ENCODE assay signal across 22 cellular contexts in the genomic region with DNA sequence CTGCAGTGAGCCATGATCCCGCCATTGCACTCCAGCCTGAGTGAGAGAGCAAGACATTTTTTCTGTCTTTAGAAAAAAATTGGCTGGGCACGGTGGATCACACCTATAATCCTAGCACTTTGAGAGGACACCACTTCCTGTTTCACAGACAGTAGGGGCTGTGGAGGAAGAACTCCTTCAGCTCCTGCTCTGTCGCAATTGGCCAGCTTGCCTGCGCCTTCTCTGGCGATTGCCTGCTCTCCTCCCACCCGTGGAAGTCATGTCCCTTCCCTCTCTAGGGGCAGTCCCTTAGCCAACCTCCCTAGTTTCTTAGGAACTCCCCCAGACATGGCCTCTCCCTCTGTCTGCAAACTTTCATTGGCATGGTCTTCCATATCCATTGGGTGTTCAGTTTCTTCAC. TPM values are rescaled to one million over a fixed set of nuclear protein-coding genes. Genes with fewer than 3 reads are reported as not detected.
A peak's percentile ranks its signal among the peaks of the same experiment; 100 is the strongest.
DNase-seq lines count a peak whose midpoint lies in the region; ATAC-seq, FAIRE-seq and TF ChIP-seq lines count a peak whose summit lies in the region.
"Had no signal": no experiment of that assay in that cellular context is flagged by ENCODE, and none has a peak within 500 bp of the region (broad histone marks: within the 10 kb centered on the region; RNA-seq: fewer than 3 reads in every experiment).

No MANE protein-coding gene starts in this region.

- DNase-seq in activated naive CD8-positive, alpha-beta T cell treated with anti-CD3 and anti-CD28 coated beads for 36 hours, result no peak
- peak; percentile 93 for DNase-seq in MV-4-11 (lab: John Stamatoyannopoulos, UW)
- DNase-seq in GM12878 (ENCODE audit: low read depth, low spot score), result no peak
- no peak for DNase-seq in stimulated activated effector memory CD8-positive, alpha-beta T cell treated with anti-CD3 and anti-CD28 coated beads, Interleukin-12 subunit alpha, Interleukin-12 subunit beta, amount 100 ng/mL, for 72 hours (ENCODE audit: low spot score in 2 of 2)
- no peak for DNase-seq in SK-N-SH
- no peak for DNase-seq in BE2C
- DNase-seq: activated CD4-positive, alpha-beta T cell treated with anti-CD3 and anti-CD28 coated beads for 48 hours; activated naive CD4-positive, alpha-beta T cell treated with anti-CD3 and anti-CD28 coated beads for 36 hours; activated T-cell treated with anti-CD3 and anti-CD28 coated beads, Interleukin-2, amount 50 U/mL, for 1 hour; colonic mucosa; DMS79; GOT3; NCI-H146; NCI-H774; stimulated activated CD4-positive, alpha-beta T cell treated with anti-CD3 and anti-CD28 coated beads, Interleukin-15, amount 100 ng/mL, for 24 hours had no signal

- peaks cover 7% of the 10 kb centered on the region for H3K4me1 Mint-ChIP-seq in activated naive CD8-positive, alpha-beta T cell (ENCODE audit: low read depth)
- H3K4me1 Mint-ChIP-seq in activated naive CD8-positive, alpha-beta T cell treated with anti-CD3 and anti-CD28 coated beads for 36 hours, result peaks cover 3% of the 10 kb centered on the region
- peaks cover 9% of the 10 kb centered on the region for H3K4me1 Mint-ChIP-seq in stimulated activated effector memory CD8-positive, alpha-beta T cell treated with anti-CD3 and anti-CD28 coated beads, Interleukin-12 subunit alpha, Interleukin-12 subunit beta, amount 100 ng/mL, for 72 hours

- H3K9ac ChIP-seq in GM12878 (ENCODE audit: control insufficient read depth, insufficient read depth, low read length) (no peak overlapping the region), SK-N-SH (no peak overlapping the region)

- H3K27me3 ChIP-seq in GM12878 (replicated peaks in 1 of 2; ENCODE audit: control insufficient read depth in 2 of 2, insufficient read depth in 2 of 2, low read length in 1 of 2) (no peaks in the 10 kb centered on the region), SK-N-SH (ENCODE audit: insufficient read depth) (no peaks in the 10 kb centered on the region), BE2C (no peaks in the 10 kb centered on the region)
- H3K27me3 ChIP-seq: body of pancreas, colonic mucosa had no signal

- H3K9me2 ChIP-seq in SK-N-SH, result no peaks in the 10 kb centered on the region

- intact Hi-C loops in GM12878 (cut with micrococcal nuclease; ENCODE audit: unreplicated experiment), result no loop called here

- H3K27ac Mint-ChIP-seq in activated naive CD8-positive, alpha-beta T cell, result peak overlapping the region; percentile 22
- H3K27ac Mint-ChIP-seq in activated naive CD8-positive, alpha-beta T cell treated with anti-CD3 and anti-CD28 coated beads for 36 hours, result no peak overlapping the region
- peak overlapping the region; percentile 41 for H3K27ac Mint-ChIP-seq in stimulated activated effector memory CD8-positive, alpha-beta T cell treated with anti-CD3 and anti-CD28 coated beads, Interleukin-12 subunit alpha, Interleukin-12 subunit beta, amount 100 ng/mL, for 72 hours
- H3K27ac Mint-ChIP-seq: activated naive CD4-positive, alpha-beta T cell treated with anti-CD3 and anti-CD28 coated beads for 36 hours had no signal

- in situ Hi-C loops in GM12878 (cut with MboI), result no loop called here

- no peak for FAIRE-seq in GM12878 (lab: Jason Lieb, UNC)
- FAIRE-seq: TTC549 had no signal

- H3K4me3 Mint-ChIP-seq in activated naive CD8-positive, alpha-beta T cell, result no peak overlapping the region
- no peak overlapping the region for H3K4me3 Mint-ChIP-seq in activated naive CD8-positive, alpha-beta T cell treated with anti-CD3 and anti-CD28 coated beads for 36 hours
- no peak overlapping the region for H3K4me3 Mint-ChIP-seq in stimulated activated effector memory CD8-positive, alpha-beta T cell treated with anti-CD3 and anti-CD28 coated beads, Interleukin-12 subunit alpha, Interleukin-12 subunit beta, amount 100 ng/mL, for 72 hours
- H3K4me3 Mint-ChIP-seq: activated naive CD4-positive, alpha-beta T cell treated with anti-CD3 and anti-CD28 coated beads for 36 hours had no signal

- no TSS peak for BruUV-seq in GM12878 (replicated peaks; lab: Mats Ljungman, UMichigan)

- H3K36me3 ChIP-seq in GM12878 (ENCODE audit: control insufficient read depth in 2 of 2, insufficient read depth in 2 of 2, low read length in 1 of 2) (peaks cover 19 to 33% of the 10 kb centered on the region in 2 experiments), SK-N-SH (replicated peaks in 1 of 2; ENCODE audit: control insufficient read depth in 1 of 2, insufficient read depth in 2 of 2, low read length in 1 of 2) (peaks cover 2 to 28% of the 10 kb centered on the region in 2 experiments), BE2C (peaks cover 34% of the 10 kb centered on the region)
- H3K36me3 ChIP-seq: colonic mucosa, thoracic aorta had no signal

- H3K4me2 ChIP-seq in GM12878 (ENCODE audit: control insufficient read depth, insufficient read depth) (no peak overlapping the region), SK-N-SH (no peak overlapping the region)

- no peaks in the 10 kb centered on the region for H3K9me3 Mint-ChIP-seq in activated naive CD8-positive, alpha-beta T cell (ENCODE audit: low read depth)
- no peaks in the 10 kb centered on the region for H3K9me3 Mint-ChIP-seq in activated naive CD8-positive, alpha-beta T cell treated with anti-CD3 and anti-CD28 coated beads for 36 hours
- no peaks in the 10 kb centered on the region for H3K9me3 Mint-ChIP-seq in stimulated activated effector memory CD8-positive, alpha-beta T cell treated with anti-CD3 and anti-CD28 coated beads, Interleukin-12 subunit alpha, Interleukin-12 subunit beta, amount 100 ng/mL, for 72 hours
- H3K9me3 Mint-ChIP-seq: activated naive CD4-positive, alpha-beta T cell treated with anti-CD3 and anti-CD28 coated beads for 36 hours had no signal

- H4K20me1 ChIP-seq in GM12878 (ENCODE audit: control insufficient read depth, insufficient read depth) (no peaks in the 10 kb centered on the region), SK-N-SH (ENCODE audit: insufficient read depth) (no peaks in the 10 kb centered on the region)

- TF ChIP-seq POLR2A in GM12878 (IDR thresholded peaks at IDR 0.05; ENCODE audit: low read depth, low read length), result no peak

- RAD21 ChIA-PET in GM12878 (lab: Charles Lee; ENCODE audit: unreplicated experiment), result no interaction called here

- POLR2A ChIA-PET in GM12878 (lab: Charles Lee), result no interaction called here
- POLR2A ChIA-PET in SK-N-SH (lab: Yijun Ruan, JAX), result no interaction called here

- TF ChIP-seq CTCF in GM12878 (IDR thresholded peaks at IDR 0.05 in 2 of 3, conservative IDR thresholded peaks at IDR 0.05 in 1 of 3; ENCODE audit: control insufficient read depth in 2 of 3, extremely low read depth in 1 of 3, insufficient read depth in 1 of 3, low read depth in 3 of 3, low read length in 3 of 3) (no peak), SK-N-SH (IDR thresholded peaks at IDR 0.05) (no peak), BE2C (IDR thresholded peaks at IDR 0.05; ENCODE audit: low read depth, low read length) (no peak)

- no peaks in the 10 kb centered on the region for H3F3A ChIP-seq in SK-N-SH (replicated peaks; ENCODE audit: insufficient read depth)

- 94% methylated on average over 6 of the region's 6 CpGs for WGBS in GM12878 (ENCODE audit: insufficient coverage, insufficient replicate concordance, low lambda C conversion rate, missing lambda C conversion rate)
- WGBS in SK-N-SH (ENCODE audit: low lambda C conversion rate), result 96% methylated on average over 6 of the region's 6 CpGs

- no peaks in the 10 kb centered on the region; the same call in 2 of the 3 replicates for H3K9me3 ChIP-seq in GM12878 (replicated peaks; ENCODE audit: control insufficient read depth, insufficient read depth, low read length)
- no peaks in the 10 kb centered on the region for H3K9me3 ChIP-seq in SK-N-SH
- H3K9me3 ChIP-seq in BE2C, result no peaks in the 10 kb centered on the region
- H3K9me3 ChIP-seq: body of pancreas, colonic mucosa, thoracic aorta had no signal

- no peaks in the 10 kb centered on the region for H3K27me3 Mint-ChIP-seq in activated naive CD8-positive, alpha-beta T cell
- no peaks in the 10 kb centered on the region for H3K27me3 Mint-ChIP-seq in activated naive CD8-positive, alpha-beta T cell treated with anti-CD3 and anti-CD28 coated beads for 36 hours

- SMC1A ChIA-PET in GM12878 (lab: Charles Lee; ENCODE audit: uncharacterized antibody, unreplicated experiment), result interaction anchor here (1.1 kb wide), 1 partner anchor 176 kb away, joined by 3 read pairs; no protein-coding TSS in a partner anchor

- H3K27ac ChIP-seq in GM12878 (ENCODE audit: control insufficient read depth, insufficient read depth) (no peak overlapping the region), SK-N-SH (ENCODE audit: low read depth in 2 of 2, low read length in 1 of 2) (no peak overlapping the region)
- H3K27ac ChIP-seq: body of pancreas, colonic mucosa, SK-N-MC, thoracic aorta had no signal

- ATAC-seq in GM12878, result no peak; the same call in 2 of the 3 replicates
- no peak for ATAC-seq in stimulated activated effector memory CD8-positive, alpha-beta T cell treated with anti-CD3 and anti-CD28 coated beads, Interleukin-12 subunit alpha, Interleukin-12 subunit beta, amount 100 ng/mL, for 72 hours
- ATAC-seq in HG03196 (IDR thresholded peaks at IDR 0.05; ENCODE audit: unreplicated experiment), result no peak
- ATAC-seq: body of pancreas, left lobe of liver had no signal

- CTCF ChIA-PET in GM12878 (lab: Yijun Ruan, JAX) (no interaction called here), SK-N-SH (lab: Yijun Ruan, JAX) (interaction anchor here (1.1 kb wide), 1 partner anchor 20 kb away, joined by 3 read pairs; no protein-coding TSS in a partner anchor)

- no peak overlapping the region for H2AFZ ChIP-seq in GM12878 (ENCODE audit: control insufficient read depth, low read depth, low read length)
- H2AFZ ChIP-seq in SK-N-SH (ENCODE audit: low read depth), result no peak overlapping the region

- no peaks in the 10 kb centered on the region for H3K4me1 ChIP-seq in GM12878 (ENCODE audit: control insufficient read depth, insufficient read depth, low read length)
- no peaks in the 10 kb centered on the region for H3K4me1 ChIP-seq in SK-N-SH (ENCODE audit: control insufficient read depth in 1 of 2, insufficient read depth in 2 of 2, low read depth in 1 of 2, low read length in 1 of 2)
- H3K4me1 ChIP-seq in BE2C, result no peaks in the 10 kb centered on the region
- H3K4me1 ChIP-seq: body of pancreas had no signal

- TF ChIP-seq EP300 in GM12878 (IDR thresholded peaks at IDR 0.05; ENCODE audit: borderline replicate concordance in 1 of 2, control insufficient read depth in 1 of 2, low read depth in 2 of 2, low read length in 2 of 2) (no peak), SK-N-SH (IDR thresholded peaks at IDR 0.05; ENCODE audit: borderline replicate concordance in 1 of 2, low read depth in 1 of 2, low read length in 1 of 2) (no peak)

- H3K36me3 Mint-ChIP-seq in activated naive CD8-positive, alpha-beta T cell, result peaks cover 15% of the 10 kb centered on the region
- peaks cover 53% of the 10 kb centered on the region for H3K36me3 Mint-ChIP-seq in activated naive CD8-positive, alpha-beta T cell treated with anti-CD3 and anti-CD28 coated beads for 36 hours
- H3K36me3 Mint-ChIP-seq in stimulated activated effector memory CD8-positive, alpha-beta T cell treated with anti-CD3 and anti-CD28 coated beads, Interleukin-12 subunit alpha, Interleukin-12 subunit beta, amount 100 ng/mL, for 72 hours, result peaks cover 86% of the 10 kb centered on the region

- TF ChIP-seq RAD21 in GM12878 (IDR thresholded peaks at IDR 0.05; ENCODE audit: insufficient read depth, low read depth, low read length) (no peak), SK-N-SH (IDR thresholded peaks at IDR 0.05; ENCODE audit: low read length) (no peak)

- H3K4me3 ChIP-seq in GM12878, result no peak overlapping the region
- no peak overlapping the region for H3K4me3 ChIP-seq in SK-N-SH (ENCODE audit: low read depth in 2 of 2, low read length in 1 of 2)
- H3K4me3 ChIP-seq in BE2C (ENCODE audit: low read depth, low read length), result no peak overlapping the region
- H3K4me3 ChIP-seq: body of pancreas, colonic mucosa, SK-N-MC, thoracic aorta had no signal

- H3K79me2 ChIP-seq in GM12878 (ENCODE audit: control insufficient read depth, insufficient read depth, low read length) (peaks cover 15% of the 10 kb centered on the region), SK-N-SH (ENCODE audit: insufficient read depth) (peaks cover 27% of the 10 kb centered on the region)

RNA-seq across cellular contexts. Expression of a gene that starts 8.7 kb away (rescaled TPM):
- total RNA-seq in activated naive CD8-positive, alpha-beta T cell treated with anti-CD3 and anti-CD28 coated beads for 36 hours, result 10 to 100 TPM; 30.2 to 30.7 TPM
- total RNA-seq in GM12878 (2013; cell fraction: nucleolus; rRNA removed), result 35.8 and 37.0 TPM in 2 replicates
- total RNA-seq in GM12878 (2014; rRNA removed), result 33.6 and 38.2 TPM in 2 replicates
- total RNA-seq in GM12878 (2014; rRNA removed; fragmentation: Illumina TruSeq; extraction: Trizol), result 26.6 and 30.1 TPM in 2 replicates
- total RNA-seq in GM12878 (2021), result 23.9 and 25.4 TPM in 2 replicates
- polyA plus RNA-seq in GM12878 (2011; ENCODE audit: low read depth), result 11.2 TPM
- polyA plus RNA-seq in GM12878 (2011; rRNA removed), result 46.4 and 47.9 TPM in 2 replicates
- polyA plus RNA-seq in GM12878 (2011; cell fraction: cytosol; rRNA removed), result 29.2 and 30.5 TPM in 2 replicates
- polyA plus RNA-seq in GM12878 (2011; cell fraction: nucleus; rRNA removed), result 47.3 and 62.4 TPM in 2 replicates
- 9.5 and 10.3 TPM in 2 replicates for polyA plus RNA-seq in GM12878 (2012)
- polyA plus RNA-seq in GM12878 (2014; fragmentation: Illumina TruSeq; extraction: Trizol), result 38.2 and 50.6 TPM in 2 replicates
- polyA plus RNA-seq in GM12878 (2014; fragmentation: Nextera tagmentation; extraction: Ambion mirVana), result 10 to 100 TPM; 12.2 to 23.5 TPM
- 40.0 and 45.9 TPM in 2 replicates for polyA plus RNA-seq in GM12878 (2014; rRNA removed)
- polyA plus RNA-seq in GM12878 (2016; fragmentation: Nextera tagmentation; extraction: Ambion mirVana), result 10 to 100 TPM; 41.0 to 48.2 TPM
- polyA minus RNA-seq in GM12878 (2011; rRNA and poly(A)+ RNA removed), result 34.1 and 36.5 TPM in 2 replicates
- polyA minus RNA-seq in GM12878 (2011; cell fraction: cytosol; rRNA and poly(A)+ RNA removed), result 9.5 and 10.4 TPM in 2 replicates
- polyA minus RNA-seq in GM12878 (2011; cell fraction: nucleus; rRNA and poly(A)+ RNA removed), result 18.0 and 26.7 TPM in 2 replicates
- 14.9 and 18.5 TPM in 2 replicates for polyA plus RNA-seq in SK-N-SH (2012; rRNA removed)
- 15.0 and 16.7 TPM in 2 replicates for polyA plus RNA-seq in SK-N-SH (2012; cell fraction: cytosol; rRNA removed)
- polyA plus RNA-seq in SK-N-SH (2012; cell fraction: nucleus; rRNA removed), result 16.0 and 20.9 TPM in 2 replicates
- polyA plus RNA-seq in BE2C (2012; ENCODE audit: insufficient read depth, insufficient read length, low read depth), result 12.2 TPM
